17 cellular contexts compared by ENCODE assay signal in genomic region chr20:47686545-47686944, GRCh38.
DNase-seq lines count a peak whose midpoint lies in the region; ATAC-seq and TF ChIP-seq lines count a peak whose summit lies in the region.
"Had no signal": no experiment of that assay in that cellular context is flagged by ENCODE, and none has a peak within 500 bp of the region (broad histone marks: within the 10 kb centered on the region; RNA-seq: fewer than 3 reads in every experiment).

No MANE protein-coding gene starts in this region.

- DNase-seq in ELR (ENCODE audit: low read depth): peak; percentile 59
- no peak for DNase-seq in RWPE1 (ENCODE audit: low spot score)
- peak; percentile 69 for DNase-seq in fibroblast of pulmonary artery (ENCODE audit: low read depth)
- DNase-seq in retinal pigment epithelial cell (ENCODE audit: low read depth): peak; percentile 25
- DNase-seq in activated CD4-positive, alpha-beta T cell treated with anti-CD3 and anti-CD28 coated beads for 4 hours: no peak
- DNase-seq in NCI-H1417 treated with DMSO at 0.1 percent for 48 hours (lab: John Stamatoyannopoulos, UW): no peak
- DNase-seq: activated CD8-positive, alpha-beta memory T cell treated with anti-CD3 and anti-CD28 coated beads, Interleukin-2, amount 50 U/mL, for 4 hours; activated naive CD8-positive, alpha-beta T cell treated with anti-CD3 and anti-CD28 coated beads, Interleukin-2, amount 50 U/mL, for 24 hours; CD8-positive, alpha-beta memory T cell; effector CD8-positive, alpha-beta T cell; left ventricle myocardium superior; NCI-H524 treated with DMSO at 0.1 percent for 48 hours; SIG-M5; WERI-Rb-1 had no signal

- H3K27ac ChIP-seq in RWPE1: peak overlapping the region; percentile 35
- H3K27ac ChIP-seq: heart left ventricle, WERI-Rb-1 had no signal

- H3K4me3 ChIP-seq in fibroblast of pulmonary artery (replicated peaks; ENCODE audit: low read depth, low read length) (no peak overlapping the region), retinal pigment epithelial cell (ENCODE audit: low read length) (no peak overlapping the region)
- H3K4me3 ChIP-seq: heart left ventricle had no signal

- POLR2A ChIA-PET in RWPE1 (lab: Yijun Ruan, JAX; ENCODE audit: low non-redundant PET): no interaction called here

- CTCF ChIA-PET in RWPE1 (lab: Yijun Ruan, JAX): interaction anchor here (0.6 to 1.2 kb wide), 2 partner anchors 9 to 546 kb away, joined by 3 to 4 read pairs; no protein-coding TSS in a partner anchor

- no peak for TF ChIP-seq CTCF in RWPE1 (conservative IDR thresholded peaks at IDR 0.05; ENCODE audit: low read depth)
- TF ChIP-seq CTCF in fibroblast of pulmonary artery (IDR thresholded peaks at IDR 0.05; ENCODE audit: low read length, missing control alignments): no peak
- no peak for TF ChIP-seq CTCF in retinal pigment epithelial cell (conservative IDR thresholded peaks at IDR 0.05; ENCODE audit: low read depth, low read length)

- ATAC-seq in HG03521 (IDR thresholded peaks at IDR 0.05; ENCODE audit: unreplicated experiment) (no peak), HG02885 (IDR thresholded peaks at IDR 0.05; ENCODE audit: poor library complexity, unreplicated experiment) (no peak)
- ATAC-seq: activated naive CD8-positive, alpha-beta T cell treated with anti-CD3 and anti-CD28 coated beads, Interleukin-2, amount 50 U/mL, for 24 hours; heart left ventricle; left ventricle myocardium superior had no signal

Comparison
In these comparisons a context has a peak if more than half of its experiments do, and no peak if none do; other contexts are left out.
1. DNase-seq: peak in ELR (single experiment), fibroblast of pulmonary artery (single experiment) and retinal pigment epithelial cell (single experiment); none in RWPE1 (single experiment), activated CD4-positive, alpha-beta T cell treated with anti-CD3 and anti-CD28 coated beads for 4 hours (0 of 2) and NCI-H1417 treated with DMSO at 0.1 percent for 48 hours (single experiment).